In genomic region chr2:172957734-172958133, GRCh38 we compare ENCODE assay signal across 8 cellular contexts.
"Had no signal": no experiment of that assay in that cellular context is flagged by ENCODE, and none has a peak within 500 bp of the region (broad histone marks: within the 10 kb centered on the region; RNA-seq: fewer than 3 reads in every experiment).

No MANE protein-coding gene starts in this region.

- ATAC-seq: HepG2, K562 had no signal

- H3K4me3 ChIP-seq: K562 had no signal

- DNase-seq: H9, HCEC 1CT, HFFc6, KG1 had no signal

- H3K27ac Mint-ChIP-seq: H9, HFFc6, IgD-negative memory B cell had no signal

- H3K9me3 Mint-ChIP-seq: H9, HFFc6, IgD-negative memory B cell had no signal

- H3K36me3 Mint-ChIP-seq: IgD-negative memory B cell had no signal

- H3K4me1 Mint-ChIP-seq: IgD-negative memory B cell had no signal

- H3K27ac ChIP-seq: HL-60 had no signal

- H3K4me3 Mint-ChIP-seq: H9, HFFc6, IgD-negative memory B cell had no signal
